In genomic region chr7:112533591-112533990, GRCh38 we compare ENCODE assay signal across 22 cellular contexts.
"Had no signal": no experiment of that assay in that cellular context is flagged by ENCODE, and none has a peak within 500 bp of the region (broad histone marks: within the 10 kb centered on the region; RNA-seq: fewer than 3 reads in every experiment).

No MANE protein-coding gene starts in this region.

- H3K9me3 ChIP-seq: colonic mucosa, psoas muscle, right atrium auricular region had no signal

- ATAC-seq: activated CD8-positive, alpha-beta T cell treated with anti-CD3 and anti-CD28 coated beads for 36 hours; activated naive CD8-positive, alpha-beta T cell treated with anti-CD3 and anti-CD28 coated beads, Interleukin-2, amount 50 U/mL, for 24 hours; activated T-cell treated with anti-CD3 and anti-CD28 coated beads, Interleukin-2, amount 50 U/mL, for 4 hours; effector memory CD8-positive, alpha-beta T cell; naive thymus-derived CD8-positive, alpha-beta T cell; psoas muscle; stimulated activated naive B cell treated with anti-CD40 and anti-IgM and Interleukin-4, amounts not matched to agents 10 μg/mL and 1 μg/mL and 100 μg/mL, for 72 hours had no signal

- H3K79me2 ChIP-seq: parathyroid adenoma had no signal

- H2AFZ ChIP-seq: parathyroid adenoma had no signal

- H3K4me3 ChIP-seq: colonic mucosa, psoas muscle, right atrium auricular region, tibial nerve had no signal

- H3K27me3 ChIP-seq: colonic mucosa, right atrium auricular region, tibial nerve had no signal

- DNase-seq: activated B cell treated with CpG ODN at 0.5 μM for 24 hours; activated CD4-positive, alpha-beta T cell treated with anti-CD3 and anti-CD28 coated beads, Interleukin-2, amount 50 U/mL, for 1 hour; activated CD8-positive, alpha-beta T cell treated with anti-CD3 and anti-CD28 coated beads for 36 hours; activated naive CD8-positive, alpha-beta T cell treated with anti-CD3 and anti-CD28 coated beads, Interleukin-2, amount 50 U/mL, for 24 hours; activated T-cell treated with anti-CD3 and anti-CD28 coated beads, Interleukin-2, amount 50 U/mL, for 4 hours; colonic mucosa; effector memory CD8-positive, alpha-beta T cell; erythroblast; head of caudate nucleus; hypothalamus; immature natural killer cell; kidney; naive thymus-derived CD8-positive, alpha-beta T cell; nucleus accumbens; psoas muscle; stimulated activated CD4-positive, alpha-beta T cell treated with anti-CD3 and anti-CD28 coated beads, Interleukin-15, amount 100 ng/mL, for 24 hours; stimulated activated CD4-positive, alpha-beta T cell treated with anti-CD3 and anti-CD28 coated beads, Interleukin-2, amount 100 ng/mL, for 24 hours; stimulated activated naive B cell treated with anti-CD40 and anti-IgM and Interleukin-4, amounts not matched to agents 10 μg/mL and 1 μg/mL and 100 μg/mL, for 72 hours; T-helper 2 cell had no signal

- H3K36me3 ChIP-seq: colonic mucosa, right atrium auricular region, tibial nerve had no signal

- H3K4me1 ChIP-seq: colonic mucosa, parathyroid adenoma, psoas muscle, tibial nerve had no signal

- H3K27ac ChIP-seq: colonic mucosa, parathyroid adenoma, psoas muscle, right atrium auricular region, tibial nerve had no signal

- FAIRE-seq: kidney had no signal

- H3K9ac ChIP-seq: parathyroid adenoma had no signal
